In the genomic region with DNA sequence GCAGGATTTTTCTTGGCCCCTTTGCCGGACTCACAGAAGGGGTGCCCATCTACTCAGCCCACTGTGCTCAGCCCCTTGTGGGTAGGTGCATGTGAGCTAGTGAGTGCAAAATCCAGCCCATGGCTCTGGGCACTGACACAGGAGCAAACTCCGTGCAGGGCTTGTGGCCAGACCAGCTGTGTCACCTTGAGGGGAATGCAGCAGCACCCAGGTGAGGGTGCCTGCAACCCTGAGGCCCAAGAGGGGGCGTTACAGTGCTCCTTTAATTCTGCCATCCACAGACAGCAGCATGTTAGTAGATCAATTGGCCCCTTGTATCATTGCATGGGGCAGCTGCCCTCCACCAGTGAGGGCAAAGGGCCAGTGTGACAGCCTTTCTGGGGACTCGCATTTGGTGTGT, we compare ENCODE assay signal across 1 cellular context.
TF ChIP-seq lines count a peak whose summit lies in the region.

No MANE protein-coding gene starts in this region.

TF ChIP-seq in Ishikawa, 13 proteins besides CTCF, POLR2A, EP300 and RAD21 (continued from another document):
- TF ChIP-seq REST (IDR thresholded peaks at IDR 0.05; ENCODE audit: low read depth) (no peak), USF1 (IDR thresholded peaks at IDR 0.05) (no peak), TAF1 (IDR thresholded peaks at IDR 0.05; ENCODE audit: low read depth) (no peak), FOXM1 (IDR thresholded peaks at IDR 0.05; ENCODE audit: borderline replicate concordance, low read depth) (no peak), ZBTB7A (IDR thresholded peaks at IDR 0.05; ENCODE audit: low read depth) (no peak)
